In the genomic region with DNA sequence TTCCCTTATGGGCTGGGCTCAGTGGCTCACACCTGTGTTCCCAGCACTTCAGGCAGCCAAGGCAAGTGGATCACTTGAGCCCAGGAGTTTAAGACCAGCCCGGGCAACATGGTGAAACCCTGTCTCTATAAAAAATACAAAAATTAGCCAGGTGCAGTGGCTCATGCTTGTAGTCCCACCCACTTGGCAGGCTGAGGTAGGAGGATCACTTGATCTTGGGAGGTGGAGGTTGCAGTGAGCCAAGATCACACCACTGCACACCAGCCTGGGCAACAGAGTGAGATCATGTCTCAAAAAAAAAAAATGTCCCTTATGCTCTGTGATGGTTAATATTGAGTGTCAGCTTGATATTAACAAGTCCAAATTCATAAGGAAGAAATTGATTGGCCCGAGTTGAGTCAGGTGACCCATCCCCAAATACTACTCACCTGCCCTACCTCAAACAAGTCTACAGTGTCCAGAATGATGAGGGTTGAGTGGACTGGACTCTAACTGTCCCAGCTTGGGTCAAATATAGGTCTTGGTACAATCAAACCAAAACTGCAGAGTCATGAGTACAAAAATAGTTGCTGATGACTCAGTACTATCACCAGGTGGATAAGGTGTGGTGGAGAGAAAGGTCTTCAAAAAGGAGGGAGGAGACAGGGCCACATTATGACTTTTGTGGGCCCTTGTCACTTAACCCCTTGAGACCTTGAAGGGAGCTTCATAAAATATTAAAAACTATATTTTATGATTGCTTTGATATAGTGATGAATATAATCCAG, we compare ENCODE assay signal across 29 cellular contexts.
A peak's percentile ranks its signal among the peaks of the same experiment; 100 is the strongest.
DNase-seq lines count a peak whose midpoint lies in the region; ATAC-seq, FAIRE-seq and TF ChIP-seq lines count a peak whose summit lies in the region.
"Had no signal": no experiment of that assay in that cellular context is flagged by ENCODE, and none has a peak within 500 bp of the region (broad histone marks: within the 10 kb centered on the region; RNA-seq: fewer than 3 reads in every experiment).

No MANE protein-coding gene starts in this region.

- no peak for FAIRE-seq in K562 (lab: Jason Lieb, UNC)
- FAIRE-seq: A549, colon, small intestine had no signal

- CTCF ChIA-PET in K562 (lab: Yijun Ruan, JAX; ENCODE audit: low intra/inter-chr PET ratio): no interaction called here

- TF ChIP-seq CTCF in GM12864 (IDR thresholded peaks at IDR 0.05; ENCODE audit: low read depth, low read length, missing control alignments) (no peak), K562 (IDR thresholded peaks at IDR 0.05 in 2 of 3, conservative IDR thresholded peaks at IDR 0.05 in 1 of 3; ENCODE audit: insufficient read depth in 2 of 3, low read depth in 1 of 3, low read length in 3 of 3) (no peak), tibial nerve (IDR thresholded peaks at IDR 0.05) (no peak)

- H3K27ac ChIP-seq in K562 (ENCODE audit: extremely low read depth, low read depth, low read length): no peak overlapping the region
- no peak overlapping the region for H3K27ac ChIP-seq in tibial nerve
- H3K27ac ChIP-seq: A549, cardiac muscle cell, GM23248, left ventricle myocardium inferior, parathyroid adenoma had no signal

- H3K4me3 ChIP-seq in GM12864 (ENCODE audit: low read depth, low read length): no peak overlapping the region
- H3K4me3 ChIP-seq in K562: no peak overlapping the region
- no peak overlapping the region for H3K4me3 ChIP-seq in tibial nerve
- H3K4me3 ChIP-seq: A549, cardiac muscle cell, GM23248, left ventricle myocardium inferior had no signal

- H3K4me1 ChIP-seq in K562 (replicated peaks in 1 of 2; ENCODE audit: control insufficient read depth in 2 of 2, insufficient read depth in 2 of 2, low read length in 2 of 2) (no peaks in the 10 kb centered on the region), tibial nerve (no peaks in the 10 kb centered on the region)
- H3K4me1 ChIP-seq: A549, left ventricle myocardium inferior, parathyroid adenoma had no signal

- H3K79me2 ChIP-seq in K562 (ENCODE audit: control insufficient read depth, insufficient read depth, low read length): no peaks in the 10 kb centered on the region
- H3K79me2 ChIP-seq: parathyroid adenoma had no signal

- TF ChIP-seq RAD21 in K562 (CRISPR knock-in tag; conservative IDR thresholded peaks at IDR 0.05 in 1 of 2, IDR thresholded peaks at IDR 0.05 in 1 of 2): no peak

- POLR2A ChIA-PET in K562 (lab: Yijun Ruan, JAX): interaction anchor here (0.7 kb wide), 1 partner anchor 320 kb away, joined by 4 read pairs; no protein-coding TSS in a partner anchor

- BruUV-seq in K562 (replicated peaks; lab: Mats Ljungman, UMichigan): no TSS peak

- intact Hi-C loops in K562 (cut with micrococcal nuclease): no loop called here

- no peaks in the 10 kb centered on the region for H3K9me1 ChIP-seq in K562 (ENCODE audit: control insufficient read depth, insufficient read depth, low read length)

- no peak overlapping the region for H2AFZ ChIP-seq in K562 (ENCODE audit: low read depth, low read length)
- H2AFZ ChIP-seq: GM23248, parathyroid adenoma had no signal

- no peak for TF ChIP-seq POLR2A in K562 (conservative IDR thresholded peaks at IDR 0.05)
- no peak for TF ChIP-seq POLR2A in tibial nerve (IDR thresholded peaks at IDR 0.05)

- ATAC-seq in GM19395 (IDR thresholded peaks at IDR 0.05; ENCODE audit: unreplicated experiment) (peak; percentile 55), HG03103 (IDR thresholded peaks at IDR 0.05; ENCODE audit: low read depth, unreplicated experiment) (peak; percentile 47), K562 (no peak), GM21423 (IDR thresholded peaks at IDR 0.05; ENCODE audit: unreplicated experiment) (no peak)
- ATAC-seq: A549; activated CD4-positive, CD25-positive, alpha-beta regulatory T cell treated with anti-CD3 and anti-CD28 coated beads, Interleukin-2, amount 50 U/mL, for 24 hours; stimulated activated naive CD8-positive, alpha-beta T cell treated with anti-CD3 and anti-CD28 coated beads, Interleukin-15, Interleukin-2, amounts not matched to agents 100 U/mL and 50 U/mL, for 24 hours had no signal

- H3K36me3 ChIP-seq in K562 (ENCODE audit: control insufficient read depth, insufficient read depth, low read length): no peaks in the 10 kb centered on the region
- no peaks in the 10 kb centered on the region for H3K36me3 ChIP-seq in tibial nerve
- H3K36me3 ChIP-seq: cardiac muscle cell, left ventricle myocardium inferior had no signal

- no peak overlapping the region for H3K9ac ChIP-seq in K562 (ENCODE audit: insufficient read depth in 1 of 2, low read depth in 2 of 2, low read length in 2 of 2)
- H3K9ac ChIP-seq: GM23248, parathyroid adenoma, SK-N-SH had no signal

- no peaks in the 10 kb centered on the region for H4K20me1 ChIP-seq in K562 (replicated peaks; ENCODE audit: control insufficient read depth, insufficient read depth, low read length)

- H3K4me2 ChIP-seq in K562 (ENCODE audit: insufficient read depth, low read length): no peak overlapping the region
- H3K4me2 ChIP-seq: A549, SK-N-SH had no signal

- no peak for TF ChIP-seq EP300 in K562 (IDR thresholded peaks at IDR 0.05; ENCODE audit: low read length)
- no peak for TF ChIP-seq EP300 in tibial nerve (IDR thresholded peaks at IDR 0.05)

- DNase-seq in GM12864 (ENCODE audit: low read depth) (peak; percentile 12), K562 (ENCODE audit: extremely low read depth in 1 of 4, low spot score in 3 of 4) (no peak), tibial nerve (ENCODE audit: low spot score in 2 of 2) (no peak), NCI-H1105 treated with DMSO at 0.1 percent for 48 hours (lab: John Stamatoyannopoulos, UW) (no peak)
- no peak for DNase-seq in stimulated activated CD4-positive, alpha-beta T cell treated with anti-CD3 and anti-CD28 coated beads, Interleukin-4, amount 100 ng/mL, for 1 hour
- DNase-seq: activated CD4-positive, alpha-beta T cell treated with anti-CD3 and anti-CD28 coated beads, Interleukin-2, amount 50 U/mL, for 48 hours; activated gamma-delta T cell treated with Interleukin-2 at 50 U/mL for 16 hours; activated naive CD8-positive, alpha-beta T cell treated with anti-CD3 and anti-CD28 coated beads, Interleukin-2, amount 10 ng/mL, durations not matched to agents 7 days and 5 days; activated T-cell treated with anti-CD3 and anti-CD28 coated beads, Interleukin-2, amount 50 U/mL, for 48 hours; aorta; effector CD4-positive, alpha-beta T cell; GM23248; IMR-90; left ventricle myocardium inferior; NCI-H1092; NCI-H187; NCI-H510A treated with DMSO at 0.1 percent for 48 hours; OCI-M1; SK-N-SH; small intestine; stimulated activated naive CD8-positive, alpha-beta T cell treated with anti-CD3 and anti-CD28 coated beads, Interleukin-15, Interleukin-2, amounts not matched to agents 100 U/mL and 50 U/mL, for 24 hours had no signal

- H3K9me3 ChIP-seq in K562 (replicated peaks; ENCODE audit: control insufficient read depth, insufficient read depth, low read depth, low read length): no peaks in the 10 kb centered on the region
- peaks cover 0 to 14% (median 0%) of the 10 kb centered on the region in 4 donors for H3K9me3 ChIP-seq in tibial nerve
- H3K9me3 ChIP-seq: A549, SK-N-SH had no signal

- in situ Hi-C loops in K562 (cut with MboI): no loop called here

- WGBS in K562 (ENCODE audit: insufficient coverage, low coverage, missing lambda C conversion rate): 3% methylated on average over 2 of the region's 2 CpGs
- 93% methylated on average over 2 of the region's 2 CpGs for WGBS in tibial nerve, 2 donors

- H3K27me3 ChIP-seq in K562 (ENCODE audit: control insufficient read depth in 2 of 2, insufficient read depth in 2 of 2, low read length in 2 of 2) (no peaks in the 10 kb centered on the region), tibial nerve (no peaks in the 10 kb centered on the region)
- H3K27me3 ChIP-seq: cardiac muscle cell had no signal

TF ChIP-seq in K562, 482 proteins besides CTCF, POLR2A, EP300 and RAD21 (continues in another document):
- TF ChIP-seq ZBTB12 (CRISPR knock-in tag; IDR thresholded peaks at IDR 0.05): no peak
- TF ChIP-seq MLX (CRISPR knock-in tag; conservative IDR thresholded peaks at IDR 0.05): no peak
- peak; percentile 50 for TF ChIP-seq ZNF316 (IDR thresholded peaks at IDR 0.05)
- TF ChIP-seq, protein P1, sequence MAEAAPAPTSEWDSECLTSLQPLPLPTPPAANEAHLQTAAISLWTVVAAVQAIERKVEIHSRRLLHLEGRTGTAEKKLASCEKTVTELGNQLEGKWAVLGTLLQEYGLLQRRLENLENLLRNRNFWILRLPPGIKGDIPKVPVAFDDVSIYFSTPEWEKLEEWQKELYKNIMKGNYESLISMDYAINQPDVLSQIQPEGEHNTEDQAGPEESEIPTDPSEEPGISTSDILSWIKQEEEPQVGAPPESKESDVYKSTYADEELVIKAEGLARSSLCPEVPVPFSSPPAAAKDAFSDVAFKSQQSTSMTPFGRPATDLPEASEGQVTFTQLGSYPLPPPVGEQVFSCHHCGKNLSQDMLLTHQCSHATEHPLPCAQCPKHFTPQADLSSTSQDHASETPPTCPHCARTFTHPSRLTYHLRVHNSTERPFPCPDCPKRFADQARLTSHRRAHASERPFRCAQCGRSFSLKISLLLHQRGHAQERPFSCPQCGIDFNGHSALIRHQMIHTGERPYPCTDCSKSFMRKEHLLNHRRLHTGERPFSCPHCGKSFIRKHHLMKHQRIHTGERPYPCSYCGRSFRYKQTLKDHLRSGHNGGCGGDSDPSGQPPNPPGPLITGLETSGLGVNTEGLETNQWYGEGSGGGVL (CRISPR knock-in tag; IDR thresholded peaks at IDR 0.05): no peak
- no peak for TF ChIP-seq DLX4 (CRISPR knock-in tag; IDR thresholded peaks at IDR 0.05)
- TF ChIP-seq MEF2A (IDR thresholded peaks at IDR 0.05; ENCODE audit: control insufficient read depth, low read depth, low read length): peak; percentile 61; the same call in 1 of the 2 replicates

Comparison
In these comparisons a context has a peak if more than half of its experiments do, and no peak if none do; other contexts are left out.
1. ATAC-seq: peak in GM19395 (single experiment) and HG03103 (single experiment); none in K562 (single experiment) and GM21423 (single experiment).